Comparison of ENCODE assay signal across 6 cellular contexts in genomic region chr9:137300607-137301085, GRCh38. TPM values are rescaled to one million over a fixed set of nuclear protein-coding genes. Genes with fewer than 3 reads are reported as not detected.
DNase-seq lines count a peak whose midpoint lies in the region; ATAC-seq and TF ChIP-seq lines count a peak whose summit lies in the region.

No MANE protein-coding gene starts in this region.

- DNase-seq in AG04449 (ENCODE audit: low read depth, low spot score) (no peak), NCI-H748 treated with DMSO at 0.1 percent for 48 hours (lab: John Stamatoyannopoulos, UW) (peak; percentile 53), right cardiac atrium (peak in 2 of 3 donors; percentile 31 to 57), uterus (no peak), NCI-H2029 (lab: John Stamatoyannopoulos, UW) (no peak)
- DNase-seq in stimulated activated CD8-positive, alpha-beta memory T cell treated with anti-CD3 and anti-CD28 coated beads, Interleukin-4, amount 100 ng/mL, for 48 hours = no peak

- H3K9me3 ChIP-seq in right cardiac atrium (ENCODE audit: control insufficient read depth, low read length) (no peaks in the 10 kb centered on the region), uterus (no peaks in the 10 kb centered on the region)

- WGBS in right cardiac atrium = 2% methylated on average over 23 of the region's 23 CpGs

- ATAC-seq in right cardiac atrium = no peak

- H3K27me3 ChIP-seq in right cardiac atrium (ENCODE audit: control insufficient read depth, insufficient read depth) = no peaks in the 10 kb centered on the region
- H3K27me3 ChIP-seq in uterus = peaks cover 33 to 41% of the 10 kb centered on the region in 2 donors

- TF ChIP-seq CTCF in AG04449 (IDR thresholded peaks at IDR 0.05; ENCODE audit: insufficient read depth, low read length, missing control alignments) (no peak), uterus (IDR thresholded peaks at IDR 0.05) (no peak)

- intact Hi-C loops in right cardiac atrium (cut with DNase I) (loop anchor here in 3 of 4 donors (2.0 to 10.0 kb wide), 3 partner anchors 104 to 107 kb away; no protein-coding TSS in a partner anchor), uterus (cut with DNase I; ENCODE audit: low total_unique reads) (loop anchor here (10.0 kb wide), 1 partner anchor 114 kb away; no protein-coding TSS in a partner anchor)

- H3K36me3 ChIP-seq in uterus = no peaks in the 10 kb centered on the region

- no peak for TF ChIP-seq POLR2A in uterus (IDR thresholded peaks at IDR 0.05)

- peak overlapping the region; percentile 60 for H3K27ac ChIP-seq in right cardiac atrium (ENCODE audit: low read length)
- H3K27ac ChIP-seq in uterus = peak overlapping the region; percentile 35 to 77

- POLR2A ChIA-PET in AG04449 (lab: Yijun Ruan, JAX) = no interaction called here

- H3K4me1 ChIP-seq in right cardiac atrium (ENCODE audit: control insufficient read depth, insufficient read depth, low read length) (no peaks in the 10 kb centered on the region), uterus (peaks cover 0 to 25% of the 10 kb centered on the region in 2 donors)

- CTCF ChIA-PET in AG04449 (lab: Yijun Ruan, JAX) = interaction anchor here (1.5 kb wide), 1 partner anchor 14 kb away, joined by 5 read pairs; no protein-coding TSS in a partner anchor

- H3K4me3 ChIP-seq in AG04449 (ENCODE audit: low read depth, low read length) (peak overlapping the region; percentile 33), right cardiac atrium (ENCODE audit: low read length) (peak overlapping the region; percentile 76), uterus (peak overlapping the region; percentile 26 to 32)

RNA-seq across cellular contexts. Expression of gene NRARP, which starts 1.4 kb away (rescaled TPM):
- total RNA-seq in right cardiac atrium = 10 to 100 TPM in 1 of 4 donors, 1 to 10 TPM in 3; 4.5 to 14.5 (median 7.9) TPM
- 4.2 TPM for polyA plus RNA-seq in right cardiac atrium
- total RNA-seq in uterus = 10 to 100 TPM in 2 of 4 donors, 1 to 10 TPM in 1, under 1 TPM in 1; 0.29 to 16.5 (median 11.4) TPM

RNA-seq across cellular contexts. Expression of gene TOR4A, which starts 23.1 kb away (rescaled TPM):
- total RNA-seq in right cardiac atrium (10 to 100 TPM; 10.9 to 17.2 (median 13.1) TPM), uterus (10 to 100 TPM in 3 of 4 donors, 1 to 10 TPM in 1; 2.6 to 12.7 (median 11.5) TPM)
- 6.2 TPM for polyA plus RNA-seq in right cardiac atrium

RNA-seq across cellular contexts. Expression of gene NELFB, which starts 45.5 kb away (rescaled TPM):
- total RNA-seq in right cardiac atrium = 10 to 100 TPM; 34.8 to 38.6 (median 37.1) TPM
- polyA plus RNA-seq in right cardiac atrium = 33.8 TPM
- 10 to 100 TPM; 17.1 to 46.5 (median 43.2) TPM for total RNA-seq in uterus

RNA-seq across cellular contexts. Expression of gene STPG3, which starts 49.6 kb away (rescaled TPM):
- under 1 TPM in 3 of 4 donors, not detected in 1; 0.31 to 0.46 (median 0.32) TPM for total RNA-seq in right cardiac atrium
- polyA plus RNA-seq in right cardiac atrium = 0.23 TPM
- not detected for total RNA-seq in uterus

RNA-seq across cellular contexts. Expression of gene TUBB4B, which starts 59.6 kb away (rescaled TPM):
- total RNA-seq in right cardiac atrium (100 to 1,000 TPM; 203 to 461 (median 332) TPM), uterus (100 to 1,000 TPM in 3 of 4 donors, 10 to 100 TPM in 1; 91.5 to 174 (median 139) TPM)
- 591 TPM for polyA plus RNA-seq in right cardiac atrium

Comparison
In these comparisons a context has a peak if more than half of its experiments do, and no peak if none do; other contexts are left out.
1. DNase-seq: peak in NCI-H748 treated with DMSO at 0.1 percent for 48 hours (single experiment) and right cardiac atrium (2 of 3); none in AG04449 (single experiment), uterus (0 of 2), stimulated activated CD8-positive, alpha-beta memory T cell treated with anti-CD3 and anti-CD28 coated beads, Interleukin-4, amount 100 ng/mL, for 48 hours (single experiment) and NCI-H2029 (single experiment).
2. Peak in every context shown above with its lines, with median percentiles within 50 percentile points of each other: H3K4me3 ChIP-seq.